In genomic region chr4:104393649-104394048, GRCh38 we compare ENCODE assay signal across 25 cellular contexts.
DNase-seq lines count a peak whose midpoint lies in the region; ATAC-seq and TF ChIP-seq lines count a peak whose summit lies in the region.
"Had no signal": no experiment of that assay in that cellular context is flagged by ENCODE, and none has a peak within 500 bp of the region (broad histone marks: within the 10 kb centered on the region; RNA-seq: fewer than 3 reads in every experiment).

No MANE protein-coding gene starts in this region.

- POLR2A ChIA-PET in PC-9 (lab: Charles Lee; ENCODE audit: unreplicated experiment) = no interaction called here

- no peak overlapping the region for H3K4me3 ChIP-seq in PC-9
- no peak overlapping the region for H3K4me3 ChIP-seq in psoas muscle
- H3K4me3 ChIP-seq in lower leg skin (ENCODE audit: low read depth, poor library complexity, severe bottlenecking) = no peak overlapping the region
- H3K4me3 ChIP-seq: MG63, transverse colon had no signal

- no peak for TF ChIP-seq CTCF in PC-9 (conservative IDR thresholded peaks at IDR 0.05)
- TF ChIP-seq CTCF in psoas muscle (IDR thresholded peaks at IDR 0.05) = no peak
- TF ChIP-seq CTCF in lower leg skin (IDR thresholded peaks at IDR 0.05) = no peak

- no TSS peak for BruUV-seq in PC-9 (replicated peaks; lab: Mats Ljungman, UMichigan)

- H3K36me3 ChIP-seq in PC-9 (ENCODE audit: low read depth) (no peaks in the 10 kb centered on the region), psoas muscle (ENCODE audit: insufficient read depth in 1 of 2, low read depth in 1 of 2) (no peaks in the 10 kb centered on the region)
- H3K36me3 ChIP-seq: MG63, transverse colon had no signal

- H3K4me2 ChIP-seq in PC-9 = no peak overlapping the region

- peaks cover 0 to 12% of the 10 kb centered on the region in 2 donors for H3K9me3 Mint-ChIP-seq in activated naive CD4-positive, alpha-beta T cell treated with anti-CD3 and anti-CD28 coated beads, Interleukin-2, amount 50 U/mL, for 72 hours
- H3K9me3 Mint-ChIP-seq: activated naive CD4-positive, alpha-beta T cell treated with anti-CD3 and anti-CD28 coated beads for 36 hours; activated T-cell treated with anti-CD3 and anti-CD28 coated beads, Interleukin-2, amount 50 U/mL, for 4 hours had no signal

- no peaks in the 10 kb centered on the region for H3K4me1 ChIP-seq in PC-9 (replicated peaks; ENCODE audit: insufficient read depth)
- no peaks in the 10 kb centered on the region for H3K4me1 ChIP-seq in psoas muscle

- H3K27ac Mint-ChIP-seq in activated naive CD4-positive, alpha-beta T cell treated with anti-CD3 and anti-CD28 coated beads, Interleukin-2, amount 50 U/mL, for 72 hours = no peak overlapping the region
- H3K27ac Mint-ChIP-seq: activated CD4-positive, alpha-beta T cell treated with anti-CD3 and anti-CD28 coated beads for 36 hours; activated naive CD4-positive, alpha-beta T cell treated with anti-CD3 and anti-CD28 coated beads for 36 hours; CD4-positive, alpha-beta memory T cell; IgD-negative memory B cell; naive thymus-derived CD4-positive, alpha-beta T cell had no signal

- no peaks in the 10 kb centered on the region for H3K9me2 ChIP-seq in PC-9 (ENCODE audit: insufficient read depth)

- intact Hi-C loops in PC-9 (cut with micrococcal nuclease; ENCODE audit: unreplicated experiment) (no loop called here), psoas muscle (cut with DNase I) (no loop called here), lower leg skin (cut with DNase I; ENCODE audit: low total_unique reads) (no loop called here)

- H3F3A ChIP-seq in PC-9 (ENCODE audit: insufficient read depth, low read depth) = no peaks in the 10 kb centered on the region

- no peak for TF ChIP-seq POLR2A in lower leg skin (IDR thresholded peaks at IDR 0.05)

- no peaks in the 10 kb centered on the region for H4K20me1 ChIP-seq in PC-9 (ENCODE audit: insufficient read depth)

- no peak overlapping the region for H3K27ac ChIP-seq in PC-9
- no peak overlapping the region for H3K27ac ChIP-seq in psoas muscle
- H3K27ac ChIP-seq: transverse colon had no signal

- no peaks in the 10 kb centered on the region for H3K79me2 ChIP-seq in PC-9 (ENCODE audit: low read depth)

- ATAC-seq in psoas muscle = no peak
- no peak for ATAC-seq in GM21367 (IDR thresholded peaks at IDR 0.05; ENCODE audit: unreplicated experiment)
- ATAC-seq in activated naive CD4-positive, alpha-beta T cell treated with anti-CD3 and anti-CD28 coated beads, Interleukin-2, amount 50 U/mL, for 72 hours = no peak
- ATAC-seq: activated CD4-positive, alpha-beta T cell treated with anti-CD3 and anti-CD28 coated beads for 36 hours; activated T-cell treated with anti-CD3 and anti-CD28 coated beads, Interleukin-2, amount 50 U/mL, for 4 hours; naive thymus-derived CD4-positive, alpha-beta T cell; PC-3; stimulated activated naive CD8-positive, alpha-beta T cell treated with anti-CD3 and anti-CD28 coated beads, Interleukin-15, Interleukin-2, amounts not matched to agents 100 U/mL and 50 U/mL, for 24 hours had no signal

- peak overlapping the region; percentile 66; the same call in 1 of the 2 replicates for H2AFZ ChIP-seq in PC-9

- no peaks in the 10 kb centered on the region for H3K36me3 Mint-ChIP-seq in activated naive CD4-positive, alpha-beta T cell treated with anti-CD3 and anti-CD28 coated beads, Interleukin-2, amount 50 U/mL, for 72 hours
- H3K36me3 Mint-ChIP-seq: CD4-positive, alpha-beta memory T cell; IgD-negative memory B cell; naive thymus-derived CD4-positive, alpha-beta T cell had no signal

- DNase-seq in HPDE6-E6E7 (ENCODE audit: extremely low spot score) = peak; percentile 6
- no peak for DNase-seq in PC-9
- peak; percentile 0 for DNase-seq in fibroblast of the conjunctiva (ENCODE audit: low read depth)
- peak; percentile 8 for DNase-seq in putamen (ENCODE audit: low spot score)
- no peak for DNase-seq in psoas muscle
- DNase-seq in lower leg skin (ENCODE audit: low spot score in 2 of 2) = no peak
- no peak for DNase-seq in activated naive CD4-positive, alpha-beta T cell treated with anti-CD3 and anti-CD28 coated beads, Interleukin-2, amount 50 U/mL, for 72 hours (ENCODE audit: low spot score in 2 of 2)
- DNase-seq: activated CD4-positive, alpha-beta T cell treated with anti-CD3 and anti-CD28 coated beads for 36 hours; activated naive CD4-positive, alpha-beta T cell treated with anti-CD3 and anti-CD28 coated beads for 36 hours; activated T-cell treated with anti-CD3 and anti-CD28 coated beads, Interleukin-2, amount 50 U/mL, for 4 hours; CD4-positive, alpha-beta memory T cell; DMS79; erythroblast; islet precursor cell; MG63; naive thymus-derived CD4-positive, alpha-beta T cell; NCI-H526 treated with DMSO at 0.1 percent for 48 hours; PC-3; right cardiac atrium; SHP77; stimulated activated CD4-positive, alpha-beta T cell treated with anti-CD3 and anti-CD28 coated beads, Interleukin-4, amount 100 ng/mL, for 4 hours; stimulated activated naive CD8-positive, alpha-beta T cell treated with anti-CD3 and anti-CD28 coated beads, Interleukin-15, Interleukin-2, amounts not matched to agents 100 U/mL and 50 U/mL, for 24 hours; transverse colon had no signal

- CTCF ChIA-PET in PC-9 (lab: Charles Lee) = interaction anchor here (0.5 kb wide), 1 partner anchor 1329 kb away, joined by 3 read pairs; no protein-coding TSS in a partner anchor

- WGBS in psoas muscle, 3 donors = 54 to 69% (median 55%) methylated on average over 2 of the region's 2 CpGs
- 20 to 22% methylated on average over 2 of the region's 2 CpGs for WGBS in lower leg skin, 2 donors

- H3K27me3 ChIP-seq in PC-9 (ENCODE audit: insufficient read depth, low read depth) (no peaks in the 10 kb centered on the region), psoas muscle (ENCODE audit: insufficient read depth in 3 of 3, low read length in 2 of 3) (peaks cover 0 to 3% (median 0%) of the 10 kb centered on the region in 3 donors)
- H3K27me3 ChIP-seq: MG63, transverse colon had no signal

- H3K9me3 ChIP-seq in PC-9 (ENCODE audit: insufficient read depth, low read depth) (no peaks in the 10 kb centered on the region), psoas muscle (no peaks in the 10 kb centered on the region)
- H3K9me3 ChIP-seq: MG63, transverse colon had no signal

Comparison
In these comparisons a context has a peak if more than half of its experiments do, and no peak if none do; other contexts are left out.
1. DNase-seq: peak in HPDE6-E6E7 (single experiment), fibroblast of the conjunctiva (single experiment) and putamen (single experiment); none in PC-9 (0 of 2), psoas muscle (0 of 2), lower leg skin (0 of 2) and activated naive CD4-positive, alpha-beta T cell treated with anti-CD3 and anti-CD28 coated beads, Interleukin-2, amount 50 U/mL, for 72 hours (0 of 2).